In the genomic region with DNA sequence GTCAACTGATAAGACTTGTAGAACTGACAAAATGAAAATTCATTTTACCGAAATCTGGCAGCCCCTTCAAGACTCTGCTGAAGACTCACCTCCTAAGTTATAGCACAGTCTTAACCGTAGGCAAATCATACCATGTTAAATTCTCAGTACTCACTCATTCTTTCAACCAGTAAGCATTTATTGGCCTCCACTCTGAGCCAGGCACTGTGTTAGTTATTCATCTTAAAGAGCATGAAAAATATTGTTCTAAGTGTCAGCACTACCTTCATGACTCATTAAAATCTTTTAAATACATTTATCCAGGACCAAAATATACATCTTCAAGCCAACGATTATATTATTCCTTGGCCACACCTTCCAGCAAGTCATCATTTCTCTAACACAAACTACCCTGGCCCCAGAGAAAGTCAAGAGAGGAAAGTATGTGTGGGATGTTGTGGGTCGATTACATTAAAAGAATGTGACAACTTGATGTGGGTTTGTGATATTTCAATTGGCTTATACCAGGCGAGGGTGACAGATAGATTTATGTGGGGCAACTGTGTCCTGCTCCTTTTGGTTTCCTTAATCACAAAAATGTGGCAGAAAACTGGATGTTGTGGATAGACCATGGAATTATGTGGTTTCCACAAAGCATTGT, we compare ENCODE assay signal across 23 cellular contexts. TPM values are rescaled to one million over a fixed set of nuclear protein-coding genes. Genes with fewer than 3 reads are reported as not detected.
DNase-seq lines count a peak whose midpoint lies in the region; ATAC-seq, FAIRE-seq and TF ChIP-seq lines count a peak whose summit lies in the region.
"Had no signal": no experiment of that assay in that cellular context is flagged by ENCODE, and none has a peak within 500 bp of the region (broad histone marks: within the 10 kb centered on the region; RNA-seq: fewer than 3 reads in every experiment).

No MANE protein-coding gene starts in this region.

- no peak overlapping the region for H3K27ac ChIP-seq in astrocyte (ENCODE audit: low read depth, low read length)
- H3K27ac ChIP-seq in CD8-positive, alpha-beta T cell (ENCODE audit: low read depth, low read length): no peak overlapping the region
- H3K27ac ChIP-seq: RWPE1 had no signal

- DNase-seq in activated naive CD8-positive, alpha-beta T cell treated with anti-CD3 and anti-CD28 coated beads, Interleukin-2, amount 50 U/mL, for 24 hours: no peak
- no peak for DNase-seq in activated naive CD8-positive, alpha-beta T cell treated with anti-CD3 and anti-CD28 coated beads for 36 hours
- DNase-seq in astrocyte (ENCODE audit: low read depth) (peak; percentile 96), urothelium cell line (ENCODE audit: low spot score) (no peak), ACHN (no peak), GM10248 (ENCODE audit: extremely low spot score) (no peak)
- no peak for DNase-seq in CD8-positive, alpha-beta T cell
- DNase-seq: AML-193, Caco-2, DMS153, EL, NCI-H1436, NCI-H2029, NCI-H2171, NCI-H446 treated with DMSO at 0.1 percent for 48 hours, NCI-H748 treated with DMSO at 0.1 percent for 48 hours had no signal

- peak; percentile 56 for ATAC-seq in activated naive CD8-positive, alpha-beta T cell treated with anti-CD3 and anti-CD28 coated beads, Interleukin-2, amount 50 U/mL, for 24 hours
- no peak for ATAC-seq in CD8-positive, alpha-beta T cell
- ATAC-seq: K562 had no signal

- no peak overlapping the region for H3K4me3 ChIP-seq in astrocyte (ENCODE audit: insufficient read depth, low read depth, low read length)
- no peak overlapping the region for H3K4me3 ChIP-seq in CD8-positive, alpha-beta T cell (ENCODE audit: low read depth, low read length)
- H3K4me3 ChIP-seq: K562 had no signal

- no peaks in the 10 kb centered on the region for H3K36me3 ChIP-seq in astrocyte (ENCODE audit: insufficient read depth, low read length)
- no peaks in the 10 kb centered on the region for H3K36me3 ChIP-seq in CD8-positive, alpha-beta T cell (ENCODE audit: insufficient read depth, low read length)

- intact Hi-C loops in CD8-positive, alpha-beta T cell (cut with DNase I, micrococcal nuclease): no loop called here

- H3K9me3 Mint-ChIP-seq in activated naive CD8-positive, alpha-beta T cell treated with anti-CD3 and anti-CD28 coated beads, Interleukin-2, amount 50 U/mL, for 24 hours: no peaks in the 10 kb centered on the region
- H3K9me3 Mint-ChIP-seq in activated naive CD8-positive, alpha-beta T cell treated with anti-CD3 and anti-CD28 coated beads for 36 hours: no peaks in the 10 kb centered on the region
- H3K9me3 Mint-ChIP-seq in astrocyte (ENCODE audit: unreplicated experiment) (no peaks in the 10 kb centered on the region), nephron (no peaks in the 10 kb centered on the region)
- H3K9me3 Mint-ChIP-seq in CD8-positive, alpha-beta T cell: no peaks in the 10 kb centered on the region
- H3K9me3 Mint-ChIP-seq: CD14-positive monocyte had no signal

- TF ChIP-seq CTCF in astrocyte (IDR thresholded peaks at IDR 0.05; ENCODE audit: insufficient read depth, low read depth, low read length) (no peak), nephron (IDR thresholded peaks at IDR 0.05; ENCODE audit: unreplicated experiment in 3 of 3) (no peak), GM10248 (IDR thresholded peaks at IDR 0.05; ENCODE audit: control extremely low read depth, extremely low read depth, low read depth, missing control alignments) (no peak)
- no peak for TF ChIP-seq CTCF in CD8-positive, alpha-beta T cell (IDR thresholded peaks at IDR 0.05)

- H3K4me1 ChIP-seq in astrocyte (ENCODE audit: insufficient read depth, low read length): no peaks in the 10 kb centered on the region
- no peaks in the 10 kb centered on the region for H3K4me1 ChIP-seq in CD8-positive, alpha-beta T cell (ENCODE audit: insufficient read depth, low read length)
- H3K4me1 ChIP-seq: Caco-2 had no signal

- peaks cover 25% of the 10 kb centered on the region for H3K27me3 Mint-ChIP-seq in activated naive CD8-positive, alpha-beta T cell treated with anti-CD3 and anti-CD28 coated beads, Interleukin-2, amount 50 U/mL, for 24 hours
- peaks cover 31% of the 10 kb centered on the region for H3K27me3 Mint-ChIP-seq in activated naive CD8-positive, alpha-beta T cell treated with anti-CD3 and anti-CD28 coated beads for 36 hours
- peaks cover 3% of the 10 kb centered on the region for H3K27me3 Mint-ChIP-seq in astrocyte (ENCODE audit: low read depth, unreplicated experiment)
- no peaks in the 10 kb centered on the region for H3K27me3 Mint-ChIP-seq in nephron (ENCODE audit: low read depth)
- H3K27me3 Mint-ChIP-seq in CD8-positive, alpha-beta T cell (ENCODE audit: low read depth): peaks cover 34% of the 10 kb centered on the region

- CTCF ChIA-PET in CD8-positive, alpha-beta T cell (lab: Charles Lee): no interaction called here
- CTCF ChIA-PET in GM10248 (lab: Yijun Ruan, JAX): no interaction called here

- no peak overlapping the region for H3K9ac ChIP-seq in astrocyte (ENCODE audit: low read length)

- POLR2A ChIA-PET in CD8-positive, alpha-beta T cell (lab: Charles Lee): no interaction called here
- POLR2A ChIA-PET in GM10248 (lab: Yijun Ruan, JAX): no interaction called here

- H3K27ac Mint-ChIP-seq in activated naive CD8-positive, alpha-beta T cell treated with anti-CD3 and anti-CD28 coated beads, Interleukin-2, amount 50 U/mL, for 24 hours: no peak overlapping the region
- H3K27ac Mint-ChIP-seq in activated naive CD8-positive, alpha-beta T cell treated with anti-CD3 and anti-CD28 coated beads for 36 hours: no peak overlapping the region
- no peak overlapping the region for H3K27ac Mint-ChIP-seq in astrocyte (ENCODE audit: unreplicated experiment)
- peak overlapping the region; percentile 75 to 92 (median 89) for H3K27ac Mint-ChIP-seq in nephron
- H3K27ac Mint-ChIP-seq in CD8-positive, alpha-beta T cell: no peak overlapping the region
- H3K27ac Mint-ChIP-seq: CD14-positive monocyte had no signal

- no peaks in the 10 kb centered on the region for H3K79me2 ChIP-seq in astrocyte (ENCODE audit: insufficient read depth, low read length)

- FAIRE-seq in astrocyte (lab: Jason Lieb, UNC) (no peak), urothelium cell line (lab: Jason Lieb, UNC) (peak; percentile 97)
- FAIRE-seq: A204.1, GM19239, K562 had no signal

- no peaks in the 10 kb centered on the region for H3K27me3 ChIP-seq in astrocyte (ENCODE audit: insufficient read depth, low read length)
- H3K27me3 ChIP-seq in CD8-positive, alpha-beta T cell (ENCODE audit: insufficient read depth, low read length): no peaks in the 10 kb centered on the region

- H3K9me3 ChIP-seq in astrocyte (ENCODE audit: insufficient read depth, low read depth, low read length): no peaks in the 10 kb centered on the region
- H3K9me3 ChIP-seq in CD8-positive, alpha-beta T cell (ENCODE audit: low read length): no peaks in the 10 kb centered on the region
- H3K9me3 ChIP-seq: Caco-2 had no signal

- no peak overlapping the region for H2AFZ ChIP-seq in astrocyte (ENCODE audit: low read depth, low read length)

- H4K20me1 ChIP-seq in astrocyte (ENCODE audit: insufficient read depth, low read length): no peaks in the 10 kb centered on the region

- H3K36me3 Mint-ChIP-seq in activated naive CD8-positive, alpha-beta T cell treated with anti-CD3 and anti-CD28 coated beads, Interleukin-2, amount 50 U/mL, for 24 hours (ENCODE audit: low read depth): no peaks in the 10 kb centered on the region
- H3K36me3 Mint-ChIP-seq in activated naive CD8-positive, alpha-beta T cell treated with anti-CD3 and anti-CD28 coated beads for 36 hours: no peaks in the 10 kb centered on the region
- H3K36me3 Mint-ChIP-seq in astrocyte (ENCODE audit: low read depth, unreplicated experiment) (no peaks in the 10 kb centered on the region), nephron (ENCODE audit: low read depth) (no peaks in the 10 kb centered on the region)
- H3K36me3 Mint-ChIP-seq in CD8-positive, alpha-beta T cell: no peaks in the 10 kb centered on the region
- H3K36me3 Mint-ChIP-seq: CD14-positive monocyte had no signal

- H3K4me1 Mint-ChIP-seq in activated naive CD8-positive, alpha-beta T cell treated with anti-CD3 and anti-CD28 coated beads, Interleukin-2, amount 50 U/mL, for 24 hours: no peaks in the 10 kb centered on the region
- H3K4me1 Mint-ChIP-seq in activated naive CD8-positive, alpha-beta T cell treated with anti-CD3 and anti-CD28 coated beads for 36 hours: no peaks in the 10 kb centered on the region
- peaks cover 9% of the 10 kb centered on the region for H3K4me1 Mint-ChIP-seq in astrocyte (ENCODE audit: low read depth, unreplicated experiment)
- peaks cover 91% of the 10 kb centered on the region for H3K4me1 Mint-ChIP-seq in nephron
- H3K4me1 Mint-ChIP-seq in CD8-positive, alpha-beta T cell (ENCODE audit: low read depth): no peaks in the 10 kb centered on the region
- H3K4me1 Mint-ChIP-seq: CD14-positive monocyte had no signal

- in situ Hi-C loops in ACHN (cut with HindIII; ENCODE audit: low pct_ligation_motif_present, low pct_unique_long_range_greater_than_20kb, low sequenced_read_pairs): no loop called here

- no peak overlapping the region for H3K4me3 Mint-ChIP-seq in activated naive CD8-positive, alpha-beta T cell treated with anti-CD3 and anti-CD28 coated beads, Interleukin-2, amount 50 U/mL, for 24 hours
- H3K4me3 Mint-ChIP-seq in activated naive CD8-positive, alpha-beta T cell treated with anti-CD3 and anti-CD28 coated beads for 36 hours: no peak overlapping the region
- H3K4me3 Mint-ChIP-seq in astrocyte (ENCODE audit: unreplicated experiment): no peak overlapping the region
- H3K4me3 Mint-ChIP-seq in nephron: no peak overlapping the region
- no peak overlapping the region for H3K4me3 Mint-ChIP-seq in CD8-positive, alpha-beta T cell
- H3K4me3 Mint-ChIP-seq: CD14-positive monocyte had no signal

- no peak overlapping the region for H3K4me2 ChIP-seq in astrocyte (ENCODE audit: low read length)

RNA-seq across cellular contexts. Expression of gene TMEM30B, which starts 55.0 kb away (rescaled TPM):
- 1 to 10 TPM; 1.8 to 2.0 TPM for total RNA-seq in activated naive CD8-positive, alpha-beta T cell treated with anti-CD3 and anti-CD28 coated beads for 36 hours
- total RNA-seq in astrocyte: 0.36 TPM in 1 of 2 replicates, not detected in the other
- 10 to 100 TPM; 11.5 to 12.1 TPM for total RNA-seq in CD8-positive, alpha-beta T cell
- total RNA-seq: H4 had no signal

Comparison
In these comparisons a context has a peak if more than half of its experiments do, and no peak if none do; other contexts are left out.
1. H3K27ac Mint-ChIP-seq: peak in nephron (3 of 3); none in activated naive CD8-positive, alpha-beta T cell treated with anti-CD3 and anti-CD28 coated beads, Interleukin-2, amount 50 U/mL, for 24 hours (single experiment), activated naive CD8-positive, alpha-beta T cell treated with anti-CD3 and anti-CD28 coated beads for 36 hours (single experiment), astrocyte (single experiment) and CD8-positive, alpha-beta T cell (single experiment).